8 cellular contexts compared by ENCODE assay signal in genomic region chr1:223137402-223138100, GRCh38. TPM values are rescaled to one million over a fixed set of nuclear protein-coding genes. Genes with fewer than 3 reads are reported as not detected.
DNase-seq lines count a peak whose midpoint lies in the region; ATAC-seq and TF ChIP-seq lines count a peak whose summit lies in the region.

No MANE protein-coding gene starts in this region.

- H3K4me1 ChIP-seq in adrenal gland (replicated peaks in 1 of 2), result peaks cover 19 to 37% of the 10 kb centered on the region in 2 donors

- peaks cover 49% of the 10 kb centered on the region for H3K27me3 Mint-ChIP-seq in activated CD8-positive, alpha-beta memory T cell treated with anti-CD3 and anti-CD28 coated beads, Interleukin-2, amount 10 ng/mL, durations not matched to agents 7 days and 5 days

- no peaks in the 10 kb centered on the region for H3K27me3 ChIP-seq in adrenal gland

- intact Hi-C loops in adrenal gland (cut with DNase I) (loop anchor here in 1 of 2 donors (10.0 kb wide), 1 partner anchor 547 kb away; no protein-coding TSS in a partner anchor), left cardiac atrium (cut with DNase I) (loop anchor here in 1 of 2 donors (10.0 kb wide), 2 partner anchors 107 to 207 kb away; no protein-coding TSS in a partner anchor)

- H3K4me3 ChIP-seq in adrenal gland, result no peak overlapping the region
- H3K4me3 ChIP-seq in skeletal muscle cell (ENCODE audit: low read depth, low read length), result no peak overlapping the region

- WGBS in adrenal gland, 4 donors, result 40 to 100% (median 77%) methylated on average over 1 to 2 of the region's 2 CpGs

- no peaks in the 10 kb centered on the region for H3K9me3 Mint-ChIP-seq in activated CD8-positive, alpha-beta memory T cell treated with anti-CD3 and anti-CD28 coated beads, Interleukin-2, amount 10 ng/mL, durations not matched to agents 7 days and 5 days (ENCODE audit: low read depth)

- no peaks in the 10 kb centered on the region for H3K36me3 ChIP-seq in adrenal gland (replicated peaks in 1 of 2)

- H3K36me3 Mint-ChIP-seq in activated CD8-positive, alpha-beta memory T cell treated with anti-CD3 and anti-CD28 coated beads, Interleukin-2, amount 10 ng/mL, durations not matched to agents 7 days and 5 days, result no peaks in the 10 kb centered on the region

- no peak overlapping the region for H3K27ac Mint-ChIP-seq in activated CD8-positive, alpha-beta memory T cell treated with anti-CD3 and anti-CD28 coated beads, Interleukin-2, amount 10 ng/mL, durations not matched to agents 7 days and 5 days

- peak; percentile 48 for DNase-seq in HCEC 1CT
- peak in 6 of 7 donors; percentile 56 to 70 (median 66) for DNase-seq in adrenal gland
- no peak for DNase-seq in left cardiac atrium
- DNase-seq in skeletal muscle cell (ENCODE audit: low read depth), result peak; percentile 57
- DNase-seq in NCI-H146 (lab: John Stamatoyannopoulos, UW), result no peak
- DNase-seq in activated T-cell treated with anti-CD3 and anti-CD28 coated beads, Interleukin-2, amount 50 U/mL, for 1 hour, result no peak
- DNase-seq in activated CD8-positive, alpha-beta memory T cell treated with anti-CD3 and anti-CD28 coated beads, Interleukin-2, amount 10 ng/mL, durations not matched to agents 7 days and 5 days, result no peak

- H3K4me1 Mint-ChIP-seq in activated CD8-positive, alpha-beta memory T cell treated with anti-CD3 and anti-CD28 coated beads, Interleukin-2, amount 10 ng/mL, durations not matched to agents 7 days and 5 days, result peaks cover 7% of the 10 kb centered on the region

- no peak for TF ChIP-seq POLR2A in adrenal gland (IDR thresholded peaks at IDR 0.05)

- ATAC-seq in left cardiac atrium (peak; percentile 40 to 48), GM21717 (IDR thresholded peaks at IDR 0.05; ENCODE audit: unreplicated experiment) (no peak)
- no peak for ATAC-seq in activated CD8-positive, alpha-beta memory T cell treated with anti-CD3 and anti-CD28 coated beads, Interleukin-2, amount 10 ng/mL, durations not matched to agents 7 days and 5 days

- H3K27ac ChIP-seq in adrenal gland, result peak overlapping the region in 1 of 5 donors; percentile 39

- H3K9me3 ChIP-seq in adrenal gland (replicated peaks in 1 of 3), result no peaks in the 10 kb centered on the region

- CTCF ChIA-PET in activated CD8-positive, alpha-beta memory T cell treated with anti-CD3 and anti-CD28 coated beads, Interleukin-2, amount 10 ng/mL, durations not matched to agents 7 days and 5 days (lab: Charles Lee), result interaction anchor here (0.6 to 2.2 kb wide), 5 partner anchors 8 to 404 kb away, joined by 3 to 6 read pairs (median 3); no protein-coding TSS in a partner anchor

- H3K4me3 Mint-ChIP-seq in activated CD8-positive, alpha-beta memory T cell treated with anti-CD3 and anti-CD28 coated beads, Interleukin-2, amount 10 ng/mL, durations not matched to agents 7 days and 5 days, result no peak overlapping the region

- TF ChIP-seq CTCF in adrenal gland (IDR thresholded peaks at IDR 0.05), result no peak

RNA-seq across cellular contexts. Expression of gene TLR5, which starts 5.5 kb away (rescaled TPM):
- total RNA-seq in adrenal gland, result 10 to 100 TPM in 2 of 8 donors, 1 to 10 TPM in 6; 2.9 to 11.5 (median 6.1) TPM
- 1 to 10 TPM in 2 of 3 donors, under 1 TPM in 1; 0.74 to 5.4 (median 2.0) TPM for polyA plus RNA-seq in adrenal gland
- 1 to 10 TPM; 3.5 to 6.5 TPM for total RNA-seq in left cardiac atrium
- under 1 TPM; 0.09 to 0.80 TPM for total RNA-seq in activated CD8-positive, alpha-beta memory T cell treated with anti-CD3 and anti-CD28 coated beads, Interleukin-2, amount 10 ng/mL, durations not matched to agents 7 days and 5 days

Comparison
In these comparisons a context has a peak if more than half of its experiments do, and no peak if none do; other contexts are left out.
1. DNase-seq: peak in HCEC 1CT (single experiment), adrenal gland (6 of 7) and skeletal muscle cell (single experiment); none in left cardiac atrium (single experiment), NCI-H146 (single experiment), activated T-cell treated with anti-CD3 and anti-CD28 coated beads, Interleukin-2, amount 50 U/mL, for 1 hour (single experiment) and activated CD8-positive, alpha-beta memory T cell treated with anti-CD3 and anti-CD28 coated beads, Interleukin-2, amount 10 ng/mL, durations not matched to agents 7 days and 5 days (single experiment).
2. ATAC-seq: peak in left cardiac atrium (2 of 2); none in GM21717 (single experiment) and activated CD8-positive, alpha-beta memory T cell treated with anti-CD3 and anti-CD28 coated beads, Interleukin-2, amount 10 ng/mL, durations not matched to agents 7 days and 5 days (single experiment).